In genomic region chr2:207763308-207763707, GRCh38 we compare ENCODE assay signal across 16 cellular contexts.
"Had no signal": no experiment of that assay in that cellular context is flagged by ENCODE, and none has a peak within 500 bp of the region (broad histone marks: within the 10 kb centered on the region; RNA-seq: fewer than 3 reads in every experiment).

No MANE protein-coding gene starts in this region.

- H3K36me3 ChIP-seq: ovary, vagina had no signal

- H3K27me3 ChIP-seq: dorsolateral prefrontal cortex, ovary, tibial artery, vagina had no signal

- H3K27ac ChIP-seq: lower lobe of right lung, ovary, tibial artery, vagina had no signal

- H3K4me3 Mint-ChIP-seq: activated naive CD4-positive, alpha-beta T cell treated with anti-CD3 and anti-CD28 coated beads for 36 hours; activated T-helper 17 cell treated with anti-CD3 and anti-CD28 coated beads, Interleukin-2, amount 50 U/mL, for 72 hours; mesothelial cell of epicardium; neural crest cell; stimulated activated effector memory CD8-positive, alpha-beta T cell treated with anti-CD3 and anti-CD28 coated beads, Interleukin-12 subunit alpha, Interleukin-12 subunit beta, amount 100 ng/mL, for 72 hours had no signal

- H3K9me3 ChIP-seq: lower lobe of right lung, ovary, tibial artery, vagina had no signal

- H3K4me3 ChIP-seq: dorsolateral prefrontal cortex, lower lobe of right lung, ovary, tibial artery, vagina had no signal

- ATAC-seq: activated T-helper 17 cell treated with anti-CD3 and anti-CD28 coated beads, Interleukin-2, amount 50 U/mL, for 72 hours; left colon; lower lobe of right lung; stimulated activated effector memory CD8-positive, alpha-beta T cell treated with anti-CD3 and anti-CD28 coated beads, Interleukin-12 subunit alpha, Interleukin-12 subunit beta, amount 100 ng/mL, for 72 hours had no signal

- H3K9me3 Mint-ChIP-seq: activated naive CD4-positive, alpha-beta T cell treated with anti-CD3 and anti-CD28 coated beads for 36 hours; activated T-helper 17 cell treated with anti-CD3 and anti-CD28 coated beads, Interleukin-2, amount 50 U/mL, for 72 hours; mesothelial cell of epicardium; neural crest cell; stimulated activated effector memory CD8-positive, alpha-beta T cell treated with anti-CD3 and anti-CD28 coated beads, Interleukin-12 subunit alpha, Interleukin-12 subunit beta, amount 100 ng/mL, for 72 hours had no signal

- H3K36me3 Mint-ChIP-seq: mesothelial cell of epicardium had no signal

- FAIRE-seq: astrocyte, endometrium had no signal

- DNase-seq: activated CD4-positive, alpha-beta T cell treated with anti-CD3 and anti-CD28 coated beads, Interleukin-2, amount 50 U/mL, for 48 hours; activated CD4-positive, CD25-positive, alpha-beta regulatory T cell treated with anti-CD3 and anti-CD28 coated beads, Interleukin-2, amount 50 U/mL, for 72 hours; activated naive CD4-positive, alpha-beta T cell treated with anti-CD3 and anti-CD28 coated beads for 36 hours; dorsolateral prefrontal cortex; hippocampal formation; left colon; lower lobe of right lung; ovary; tibial artery had no signal

- H3K27ac Mint-ChIP-seq: activated naive CD4-positive, alpha-beta T cell treated with anti-CD3 and anti-CD28 coated beads for 36 hours; activated T-helper 17 cell treated with anti-CD3 and anti-CD28 coated beads, Interleukin-2, amount 50 U/mL, for 72 hours; mesothelial cell of epicardium; stimulated activated effector memory CD8-positive, alpha-beta T cell treated with anti-CD3 and anti-CD28 coated beads, Interleukin-12 subunit alpha, Interleukin-12 subunit beta, amount 100 ng/mL, for 72 hours had no signal
